ENCODE assay signal across 26 cellular contexts in the genomic region with DNA sequence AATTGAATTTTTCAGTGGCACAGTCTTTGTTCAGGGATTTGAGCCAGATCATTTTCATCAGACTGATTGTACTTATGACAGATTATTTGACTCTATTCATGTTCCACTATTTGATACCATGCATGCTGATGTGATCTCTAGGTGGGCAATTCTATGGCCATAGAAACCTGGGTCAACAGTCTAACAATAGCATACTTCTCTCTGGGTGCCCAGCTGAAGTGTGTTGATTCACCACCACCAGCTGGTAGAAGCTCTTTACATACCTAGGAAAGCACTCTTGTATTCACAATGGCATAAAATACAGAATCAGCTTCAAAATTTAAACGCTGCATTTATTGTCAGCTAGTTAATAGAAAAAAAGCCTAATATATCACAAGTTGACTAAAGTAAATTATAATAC.
DNase-seq lines count a peak whose midpoint lies in the region; ATAC-seq lines count a peak whose summit lies in the region.
"Had no signal": no experiment of that assay in that cellular context is flagged by ENCODE, and none has a peak within 500 bp of the region (broad histone marks: within the 10 kb centered on the region; RNA-seq: fewer than 3 reads in every experiment).

No MANE protein-coding gene starts in this region.

- no peak for ATAC-seq in HG03139 (IDR thresholded peaks at IDR 0.05; ENCODE audit: unreplicated experiment)
- ATAC-seq: A549, foreskin keratinocyte, pancreas, right cardiac atrium had no signal

- H3K9me3 Mint-ChIP-seq in activated T-cell treated with anti-CD3 and anti-CD28 coated beads, Interleukin-2, amount 50 U/mL, for 24 hours, result peaks cover 3% of the 10 kb centered on the region
- H3K9me3 Mint-ChIP-seq: activated CD4-positive, alpha-beta memory T cell treated with anti-CD3 and anti-CD28 coated beads, Interleukin-2, amount 10 ng/mL, durations not matched to agents 7 days and 5 days; nephron progenitor cell had no signal

- peak; percentile 54 for DNase-seq in NCI-H2171 treated with DMSO at 0.1 percent for 48 hours (lab: John Stamatoyannopoulos, UW)
- DNase-seq in NCI-H2171 (lab: John Stamatoyannopoulos, UW), result no peak
- DNase-seq in NCI-H2029 treated with DMSO at 0.1 percent for 48 hours (lab: John Stamatoyannopoulos, UW), result peak; percentile 81
- peak; percentile 85 for DNase-seq in NCI-H748 treated with DMSO at 0.1 percent for 48 hours (lab: John Stamatoyannopoulos, UW)
- DNase-seq in OCI-M2 (lab: John Stamatoyannopoulos, UW; ENCODE audit: unreplicated experiment), result no peak
- DNase-seq in HuH-7 (ENCODE audit: low spot score), result no peak
- no peak for DNase-seq in activated T-cell treated with anti-CD3 and anti-CD28 coated beads, Interleukin-2, amount 50 U/mL, for 24 hours
- DNase-seq: activated CD4-positive, alpha-beta memory T cell treated with anti-CD3 and anti-CD28 coated beads, Interleukin-2, amount 10 ng/mL, durations not matched to agents 7 days and 5 days; activated CD4-positive, CD25-positive, alpha-beta regulatory T cell; activated effector memory CD4-positive, alpha-beta T cell treated with anti-CD3 and anti-CD28 coated beads, Interleukin-2, amount 50 U/mL, for 16 hours; BE2C; erythroblast; foreskin keratinocyte; GF-D8; HCEC 1CT; hypothalamus; islet precursor cell; KBM-7; NCI-H524 treated with DMSO at 0.1 percent for 48 hours; nephron progenitor cell; pancreas; right cardiac atrium; T1000; upper lobe of left lung had no signal

- no peak overlapping the region for H3K4me3 Mint-ChIP-seq in activated T-cell treated with anti-CD3 and anti-CD28 coated beads, Interleukin-2, amount 50 U/mL, for 24 hours
- H3K4me3 Mint-ChIP-seq: activated CD4-positive, alpha-beta memory T cell treated with anti-CD3 and anti-CD28 coated beads, Interleukin-2, amount 10 ng/mL, durations not matched to agents 7 days and 5 days; nephron progenitor cell had no signal

- H3K27ac Mint-ChIP-seq in activated T-cell treated with anti-CD3 and anti-CD28 coated beads, Interleukin-2, amount 50 U/mL, for 24 hours, result no peak overlapping the region
- H3K27ac Mint-ChIP-seq: activated CD4-positive, alpha-beta memory T cell treated with anti-CD3 and anti-CD28 coated beads, Interleukin-2, amount 10 ng/mL, durations not matched to agents 7 days and 5 days; nephron progenitor cell had no signal

- no peaks in the 10 kb centered on the region for H3K36me3 Mint-ChIP-seq in activated T-cell treated with anti-CD3 and anti-CD28 coated beads, Interleukin-2, amount 50 U/mL, for 24 hours (ENCODE audit: low read depth)

- H3K4me1 Mint-ChIP-seq in activated T-cell treated with anti-CD3 and anti-CD28 coated beads, Interleukin-2, amount 50 U/mL, for 24 hours (ENCODE audit: low read depth), result no peaks in the 10 kb centered on the region
- H3K4me1 Mint-ChIP-seq: activated CD4-positive, alpha-beta memory T cell treated with anti-CD3 and anti-CD28 coated beads, Interleukin-2, amount 10 ng/mL, durations not matched to agents 7 days and 5 days; nephron progenitor cell had no signal

- no peaks in the 10 kb centered on the region for H3K27me3 Mint-ChIP-seq in activated T-cell treated with anti-CD3 and anti-CD28 coated beads, Interleukin-2, amount 50 U/mL, for 24 hours
- H3K27me3 Mint-ChIP-seq: activated CD4-positive, alpha-beta memory T cell treated with anti-CD3 and anti-CD28 coated beads, Interleukin-2, amount 10 ng/mL, durations not matched to agents 7 days and 5 days had no signal

Comparison
In these comparisons a context has a peak if more than half of its experiments do, and no peak if none do; other contexts are left out.
1. DNase-seq: peak in NCI-H2171 treated with DMSO at 0.1 percent for 48 hours (single experiment), NCI-H2029 treated with DMSO at 0.1 percent for 48 hours (single experiment) and NCI-H748 treated with DMSO at 0.1 percent for 48 hours (single experiment); none in NCI-H2171 (single experiment), OCI-M2 (single experiment), HuH-7 (single experiment) and activated T-cell treated with anti-CD3 and anti-CD28 coated beads, Interleukin-2, amount 50 U/mL, for 24 hours (single experiment).